In the genomic region with DNA sequence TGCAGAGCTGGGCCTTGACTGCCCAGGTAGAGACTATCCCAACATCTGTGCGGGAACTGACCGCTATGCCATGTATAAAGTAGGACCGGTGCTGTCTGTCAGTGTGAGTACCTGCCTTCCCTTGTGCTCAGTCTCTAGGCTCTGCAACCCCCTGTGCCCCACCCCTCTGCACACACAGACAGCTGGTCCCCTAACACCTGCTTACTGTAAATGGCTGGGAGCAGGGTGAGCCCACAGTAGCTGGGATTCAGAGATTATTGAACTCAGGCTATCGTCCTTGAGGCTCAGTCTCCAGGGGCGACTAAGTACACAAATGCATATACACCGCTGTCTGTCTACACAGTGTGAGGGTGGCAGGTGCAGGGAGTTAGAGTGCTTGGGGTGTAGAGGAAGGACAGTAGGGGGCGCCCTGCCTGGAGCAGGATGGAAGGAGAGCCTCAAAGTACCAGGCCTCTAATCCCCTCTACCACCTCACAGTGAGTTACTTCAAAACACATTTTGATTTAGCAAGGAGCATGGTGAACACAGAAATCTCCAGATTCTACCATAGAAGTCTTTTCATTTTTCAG, we compare ENCODE assay signal across 9 cellular contexts. TPM values are rescaled to one million over a fixed set of nuclear protein-coding genes. Genes with fewer than 3 reads are reported as not detected.
DNase-seq lines count a peak whose midpoint lies in the region; ATAC-seq and TF ChIP-seq lines count a peak whose summit lies in the region.
"Had no signal": no experiment of that assay in that cellular context is flagged by ENCODE, and none has a peak within 500 bp of the region (broad histone marks: within the 10 kb centered on the region; RNA-seq: fewer than 3 reads in every experiment).

No MANE protein-coding gene starts in this region.

- no peaks in the 10 kb centered on the region for H3K27me3 ChIP-seq in GM23248 (replicated peaks; ENCODE audit: insufficient read depth)

- ATAC-seq in T-helper 17 cell = peak; percentile 53

- no peaks in the 10 kb centered on the region for H3K27me3 Mint-ChIP-seq in T-helper 17 cell

- H3K36me3 ChIP-seq in GM23248 (ENCODE audit: low read depth) = peaks cover 48% of the 10 kb centered on the region

- H3K4me2 ChIP-seq in GM23248 (ENCODE audit: unreplicated experiment) = no peak overlapping the region

- no peak overlapping the region for H2AFZ ChIP-seq in GM23248

- H3K9me3 ChIP-seq in T-helper 17 cell (ENCODE audit: control insufficient read depth, low read length, poor library complexity, severe bottlenecking) (no peaks in the 10 kb centered on the region), GM23248 (ENCODE audit: low read depth) (no peaks in the 10 kb centered on the region)

- WGBS in GM23248 (ENCODE audit: low coverage in 1 of 2, low lambda C conversion rate in 2 of 2, missing lambda C conversion rate in 2 of 2), 2 experiments = 78 to 83% methylated on average over 7 of the region's 7 CpGs

- peak overlapping the region; percentile 89 for H3K27ac Mint-ChIP-seq in T-helper 17 cell

- H3K79me2 ChIP-seq in GM23248 (ENCODE audit: insufficient read depth) = peaks cover 11% of the 10 kb centered on the region; the same call in 1 of the 2 replicates

- H3K4me1 ChIP-seq in GM23248 (ENCODE audit: insufficient read depth) = peaks cover 12% of the 10 kb centered on the region

- no peaks in the 10 kb centered on the region for H3K9me2 ChIP-seq in GM23248 (ENCODE audit: insufficient read depth)

- H3K9ac ChIP-seq in GM23248 = no peak overlapping the region

- in situ Hi-C loops in GM23248 (cut with MboI) = no loop called here

- H3K4me1 Mint-ChIP-seq in T-helper 17 cell = peaks cover 38% of the 10 kb centered on the region

- H4K20me1 ChIP-seq in GM23248 (ENCODE audit: insufficient read depth) = no peaks in the 10 kb centered on the region

- H3K27ac ChIP-seq in 22Rv1 = no peak overlapping the region
- H3K27ac ChIP-seq in GM23248 = no peak overlapping the region

- DNase-seq in GM12864 (ENCODE audit: low read depth) = no peak
- DNase-seq in T-helper 17 cell = no peak
- DNase-seq in fibroblast of pulmonary artery (ENCODE audit: low read depth) = no peak
- DNase-seq in NCI-H2196 treated with DMSO at 0.1 percent for 48 hours (lab: John Stamatoyannopoulos, UW; ENCODE audit: unreplicated experiment) = no peak
- no peak for DNase-seq in C1 segment of cervical spinal cord (lab: John Stamatoyannopoulos, UW)
- no peak for DNase-seq in GM23248
- DNase-seq in NCI-H128 (lab: John Stamatoyannopoulos, UW; ENCODE audit: unreplicated experiment) = no peak
- DNase-seq: NCI-H187 treated with DMSO at 0.1 percent for 48 hours had no signal

- H3K4me3 ChIP-seq in GM12864 (ENCODE audit: low read depth, low read length) (no peak overlapping the region), fibroblast of pulmonary artery (replicated peaks; ENCODE audit: low read depth, low read length) (no peak overlapping the region), GM23248 (no peak overlapping the region)

- no peak overlapping the region for H3K4me3 Mint-ChIP-seq in T-helper 17 cell

- TF ChIP-seq CTCF in 22Rv1 (IDR thresholded peaks at IDR 0.05) = peak; percentile 60
- peak; percentile 44 for TF ChIP-seq CTCF in GM12864 (IDR thresholded peaks at IDR 0.05; ENCODE audit: low read depth, low read length, missing control alignments)
- TF ChIP-seq CTCF in fibroblast of pulmonary artery (IDR thresholded peaks at IDR 0.05; ENCODE audit: low read length, missing control alignments) = peak; percentile 37

- peaks cover 4% of the 10 kb centered on the region; the same call in 1 of the 2 replicates for H3F3A ChIP-seq in GM23248 (ENCODE audit: insufficient read depth)

- peaks cover 15% of the 10 kb centered on the region for H3K36me3 Mint-ChIP-seq in T-helper 17 cell (ENCODE audit: low read depth)

RNA-seq across cellular contexts. Expression of a gene that starts 12.9 kb away (rescaled TPM):
- 10 to 100 TPM; 72.1 to 84.6 TPM for total RNA-seq in T-helper 17 cell
- 12.5 and 12.9 TPM in 2 replicates for total RNA-seq in GM23248 (2014; rRNA removed; shearing (Covaris generic))
- polyA plus RNA-seq in GM23248 (2016; fragmentation: Nextera tagmentation; extraction: Ambion mirVana) = 33.2 and 38.1 TPM in 2 replicates
